29 cellular contexts compared by ENCODE assay signal in genomic region chr14:31911160-31911559, GRCh38.
"Had no signal": no experiment of that assay in that cellular context is flagged by ENCODE, and none has a peak within 500 bp of the region (broad histone marks: within the 10 kb centered on the region; RNA-seq: fewer than 3 reads in every experiment).

No MANE protein-coding gene starts in this region.

- H3K36me3 ChIP-seq: stomach, suprapubic skin, thoracic aorta, thyroid gland, tibial nerve, transverse colon, upper lobe of left lung, upper lobe of right lung, uterus, vagina had no signal

- H3K27me3 Mint-ChIP-seq: stimulated activated memory B cell treated with anti-CD40 and anti-IgM and Interleukin-4, amounts not matched to agents 10 μg/mL and 1 μg/mL and 100 μg/mL, for 72 hours; stimulated activated naive CD8-positive, alpha-beta T cell treated with anti-CD3 and anti-CD28 coated beads, Interleukin-15, amount 100 ng/mL, for 72 hours; type B pancreatic cell had no signal

- H3K27me3 ChIP-seq: stomach, suprapubic skin, testis, thyroid gland, tibial artery, tibial nerve, transverse colon, upper lobe of left lung, upper lobe of right lung, uterus, vagina had no signal

- H3K27ac Mint-ChIP-seq: stimulated activated effector memory CD8-positive, alpha-beta T cell treated with anti-CD3 and anti-CD28 coated beads, Interleukin-12 subunit alpha, Interleukin-12 subunit beta, amount 100 ng/mL, for 72 hours; stimulated activated memory B cell treated with anti-CD40 and anti-IgM and Interleukin-4, amounts not matched to agents 10 μg/mL and 1 μg/mL and 100 μg/mL, for 72 hours; stimulated activated naive B cell treated with anti-CD40 and anti-IgM and Interleukin-4, amounts not matched to agents 10 μg/mL and 1 μg/mL and 100 μg/mL, for 72 hours; stimulated activated naive CD8-positive, alpha-beta T cell treated with anti-CD3 and anti-CD28 coated beads, Interleukin-15, amount 100 ng/mL, for 72 hours; stimulated activated naive CD8-positive, alpha-beta T cell treated with anti-CD3 and anti-CD28 coated beads, Interleukin-15, Interleukin-2, amounts not matched to agents 100 ng/mL and 50 ng/mL, for 24 hours; type B pancreatic cell had no signal

- ATAC-seq: stimulated activated effector memory CD8-positive, alpha-beta T cell treated with anti-CD3 and anti-CD28 coated beads, Interleukin-12 subunit alpha, Interleukin-12 subunit beta, amount 100 ng/mL, for 72 hours; stimulated activated memory B cell treated with anti-CD40 and anti-IgM and Interleukin-4, amounts not matched to agents 10 μg/mL and 1 μg/mL and 100 μg/mL, for 72 hours; stimulated activated naive B cell treated with anti-CD40 and anti-IgM and Interleukin-4, amounts not matched to agents 10 μg/mL and 1 μg/mL and 100 μg/mL, for 72 hours; stimulated activated naive CD8-positive, alpha-beta T cell treated with anti-CD3 and anti-CD28 coated beads, Interleukin-15, amount 100 ng/mL, for 72 hours; stimulated activated naive CD8-positive, alpha-beta T cell treated with anti-CD3 and anti-CD28 coated beads, Interleukin-15, Interleukin-2, amounts not matched to agents 100 U/mL and 50 U/mL, for 24 hours; upper lobe of right lung had no signal

- H3K36me3 Mint-ChIP-seq: stimulated activated effector memory CD8-positive, alpha-beta T cell treated with anti-CD3 and anti-CD28 coated beads, Interleukin-12 subunit alpha, Interleukin-12 subunit beta, amount 100 ng/mL, for 72 hours; type B pancreatic cell had no signal

- H3K4me1 ChIP-seq: stomach, suprapubic skin, testis, thyroid gland, tibial artery, tibial nerve, transverse colon, upper lobe of left lung, upper lobe of right lung, uterus, vagina had no signal

- DNase-seq: stimulated activated CD4-positive, alpha-beta T cell treated with anti-CD3 and anti-CD28 coated beads, Interleukin-2, amount 100 ng/mL, for 48 hours; stimulated activated CD4-positive, alpha-beta T cell treated with anti-CD3 and anti-CD28 coated beads, Interleukin-4, amount 100 ng/mL, for 1 hour; stimulated activated CD4-positive, alpha-beta T cell treated with anti-CD3 and anti-CD28 coated beads, Interleukin-4, amount 100 ng/mL, for 24 hours; stimulated activated CD4-positive, alpha-beta T cell treated with anti-CD3 and anti-CD28 coated beads, Interleukin-4, amount 100 ng/mL, for 4 hours; stimulated activated CD8-positive, alpha-beta memory T cell treated with anti-CD3 and anti-CD28 coated beads, Interleukin-4, amount 100 ng/mL, for 48 hours; stimulated activated naive B cell treated with anti-CD40 and anti-IgM and Interleukin-4, amounts not matched to agents 10 μg/mL and 1 μg/mL and 100 μg/mL, for 72 hours; stimulated activated naive CD4-positive, alpha-beta T cell; stimulated activated naive CD4-positive, alpha-beta T cell treated with Interleukin-2 at 50 U/mL for 16 hours; stimulated activated naive CD8-positive, alpha-beta T cell treated with anti-CD3 and anti-CD28 coated beads, Interleukin-15, amount 100 ng/mL, for 72 hours; stimulated activated naive CD8-positive, alpha-beta T cell treated with anti-CD3 and anti-CD28 coated beads, Interleukin-15, Interleukin-2, amounts not matched to agents 100 U/mL and 50 U/mL, for 24 hours; stomach; substantia nigra; testis; thyroid gland; tibial artery; transverse colon; trophoblast cell; upper lobe of left lung; upper lobe of right lung; uterus had no signal

- H3K4me3 Mint-ChIP-seq: stimulated activated effector memory CD8-positive, alpha-beta T cell treated with anti-CD3 and anti-CD28 coated beads, Interleukin-12 subunit alpha, Interleukin-12 subunit beta, amount 100 ng/mL, for 72 hours; stimulated activated memory B cell treated with anti-CD40 and anti-IgM and Interleukin-4, amounts not matched to agents 10 μg/mL and 1 μg/mL and 100 μg/mL, for 72 hours; stimulated activated naive B cell treated with anti-CD40 and anti-IgM and Interleukin-4, amounts not matched to agents 10 μg/mL and 1 μg/mL and 100 μg/mL, for 72 hours; stimulated activated naive CD8-positive, alpha-beta T cell treated with anti-CD3 and anti-CD28 coated beads, Interleukin-15, amount 100 ng/mL, for 72 hours; stimulated activated naive CD8-positive, alpha-beta T cell treated with anti-CD3 and anti-CD28 coated beads, Interleukin-15, Interleukin-2, amounts not matched to agents 100 ng/mL and 50 ng/mL, for 24 hours; type B pancreatic cell had no signal

- FAIRE-seq: urothelium cell line had no signal

- H3K4me1 Mint-ChIP-seq: stimulated activated effector memory CD8-positive, alpha-beta T cell treated with anti-CD3 and anti-CD28 coated beads, Interleukin-12 subunit alpha, Interleukin-12 subunit beta, amount 100 ng/mL, for 72 hours; stimulated activated memory B cell treated with anti-CD40 and anti-IgM and Interleukin-4, amounts not matched to agents 10 μg/mL and 1 μg/mL and 100 μg/mL, for 72 hours; stimulated activated naive B cell treated with anti-CD40 and anti-IgM and Interleukin-4, amounts not matched to agents 10 μg/mL and 1 μg/mL and 100 μg/mL, for 72 hours; stimulated activated naive CD8-positive, alpha-beta T cell treated with anti-CD3 and anti-CD28 coated beads, Interleukin-15, amount 100 ng/mL, for 72 hours had no signal

- H3K9me3 ChIP-seq: testis, thyroid gland, upper lobe of right lung, uterus, vagina had no signal

- H3K4me3 ChIP-seq: stomach, suprapubic skin, testis, thoracic aorta, thyroid gland, tibial artery, tibial nerve, transverse colon, upper lobe of left lung, upper lobe of right lung, uterus, vagina had no signal

- H3K27ac ChIP-seq: stomach, suprapubic skin, testis, thoracic aorta, thyroid gland, tibial artery, tibial nerve, transverse colon, upper lobe of left lung, upper lobe of right lung, uterus, vagina had no signal
